In the genomic region with DNA sequence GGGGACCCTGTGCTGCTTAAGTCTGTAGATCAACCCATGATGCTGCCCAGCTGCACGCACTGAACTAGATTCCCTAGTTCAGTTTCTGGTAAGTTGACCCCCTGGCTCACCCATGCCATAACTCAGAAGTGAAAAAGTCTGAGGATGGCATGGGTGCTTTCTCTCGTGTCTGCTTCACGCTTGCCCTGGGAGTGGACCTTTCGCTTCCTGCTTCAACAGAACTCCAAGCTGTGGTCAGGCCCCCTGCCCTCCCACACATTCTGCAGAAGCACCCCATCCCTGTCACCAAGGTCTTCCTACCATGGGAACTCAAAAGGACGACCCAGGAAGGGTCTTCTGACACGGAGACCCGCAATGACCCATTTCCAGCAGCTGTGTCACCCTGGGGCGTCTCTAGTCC, we compare ENCODE assay signal across 25 cellular contexts. TPM values are rescaled to one million over a fixed set of nuclear protein-coding genes. Genes with fewer than 3 reads are reported as not detected.
"Had no signal": no experiment of that assay in that cellular context is flagged by ENCODE, and none has a peak within 500 bp of the region (broad histone marks: within the 10 kb centered on the region; RNA-seq: fewer than 3 reads in every experiment).

No MANE protein-coding gene starts in this region.

- H3K4me1 ChIP-seq: adrenal gland, Peyer's patch, SJCRH30 had no signal

- DNase-seq: activated CD4-positive, alpha-beta T cell treated with anti-CD3 and anti-CD28 coated beads for 4 hours; activated CD8-positive, alpha-beta memory T cell treated with anti-CD3 and anti-CD28 coated beads, Interleukin-2, amount 50 U/mL, for 4 hours; activated CD8-positive, alpha-beta T cell treated with anti-CD3 and anti-CD28 coated beads for 36 hours; activated gamma-delta T cell treated with Interleukin-2 at 50 U/mL for 16 hours; activated naive CD4-positive, alpha-beta T cell treated with anti-CD3 and anti-CD28 coated beads, Interleukin-2, amount 10 ng/mL, durations not matched to agents 7 days and 5 days; activated naive CD8-positive, alpha-beta T cell treated with anti-CD3 and anti-CD28 coated beads, Interleukin-2, amount 10 ng/mL, durations not matched to agents 7 days and 5 days; activated T-cell treated with anti-CD3 and anti-CD28 coated beads, Interleukin-2, amount 50 U/mL, for 72 hours; KG1; NCI-H1105; NCI-H1436; NCI-H187; NCI-H2081; NCI-H446; NCI-H524; Peyer's patch; Right ventricle myocardium superior; SJCRH30; SK-N-SH had no signal

- H3K27me3 ChIP-seq: adrenal gland, Peyer's patch, SJCRH30 had no signal

- H3K27ac ChIP-seq: adrenal gland, RWPE1, SJCRH30 had no signal

- ATAC-seq: activated CD4-positive, CD25-positive, alpha-beta regulatory T cell treated with anti-CD3 and anti-CD28 coated beads, Interleukin-2, amount 50 U/mL, for 24 hours; activated CD8-positive, alpha-beta T cell treated with anti-CD3 and anti-CD28 coated beads for 36 hours; activated T-cell treated with anti-CD3 and anti-CD28 coated beads, Interleukin-2, amount 50 U/mL, for 72 hours had no signal

- H3K9me3 ChIP-seq: adrenal gland, Peyer's patch, SJCRH30, SK-N-SH had no signal

- H3K4me3 ChIP-seq: adrenal gland, Peyer's patch, SJCRH30 had no signal

- H3K36me3 ChIP-seq: adrenal gland, Peyer's patch, SJCRH30 had no signal

RNA-seq across cellular contexts. Expression of a gene that starts 39.9 kb away (rescaled TPM):
- total RNA-seq: activated CD8-positive, alpha-beta T cell treated with anti-CD3 and anti-CD28 coated beads for 36 hours; activated T-cell treated with anti-CD3 and anti-CD28 coated beads, Interleukin-2, amount 50 U/mL, for 72 hours; activated T-helper 2 cell treated with anti-CD3 and anti-CD28 coated beads, Interferon-gamma antibody, Interleukin-2, Interleukin-4, amounts not matched to agents 10 μg/mL and 5 μg/mL and 100 μg/mL, durations not matched to agents 14 hours and 24 hours and 36 hours; adrenal gland; LHCN-M2; MCF 10A; Right ventricle myocardium superior; SJCRH30; T-helper 1 cell treated with Interleukin-12 subunit alpha and Interleukin-12 subunit beta and Interleukin-4 antibody, amounts not matched to agents 30 ng/mL and 1 ng/mL, for 36 hours had no signal
- polyA plus RNA-seq: adrenal gland, SK-N-SH had no signal
